8 cellular contexts compared by ENCODE assay signal in genomic region chr17:2595200-2595599, GRCh38. TPM values are rescaled to one million over a fixed set of nuclear protein-coding genes. Genes with fewer than 3 reads are reported as not detected.
DNase-seq lines count a peak whose midpoint lies in the region; ATAC-seq and TF ChIP-seq lines count a peak whose summit lies in the region.

No MANE protein-coding gene starts in this region.

- H3K79me2 ChIP-seq in OCI-LY1 (ENCODE audit: insufficient read depth, low read length): peaks cover 63% of the 10 kb centered on the region

- H3K4me2 ChIP-seq in OCI-LY1 (ENCODE audit: low read length): peak overlapping the region; percentile 80

- peak overlapping the region; percentile 71 for H3K27ac ChIP-seq in OCI-LY1 (ENCODE audit: low read depth, low read length, poor library complexity, severe bottlenecking)
- H3K27ac ChIP-seq in prostate gland: peak overlapping the region; percentile 98 to 99

- no peaks in the 10 kb centered on the region for H3F3A ChIP-seq in OCI-LY1 (ENCODE audit: insufficient read depth, low read length)

- TF ChIP-seq POLR2A in erythroblast (IDR thresholded peaks at IDR 0.05; ENCODE audit: low read length): no peak
- no peak for TF ChIP-seq POLR2A in prostate gland (IDR thresholded peaks at IDR 0.05)

- TF ChIP-seq CTCF in OCI-LY1 (IDR thresholded peaks at IDR 0.05; ENCODE audit: low read length): no peak
- no peak for TF ChIP-seq CTCF in prostate gland (IDR thresholded peaks at IDR 0.05)

- no peaks in the 10 kb centered on the region for H4K20me1 ChIP-seq in OCI-LY1 (ENCODE audit: insufficient read depth, low read length)

- DNase-seq in erythroblast (lab: John Stamatoyannopoulos, UW): peak; percentile 34 to 42
- no peak for DNase-seq in prostate gland (ENCODE audit: low spot score)
- no peak for DNase-seq in amniotic stem cell (lab: John Stamatoyannopoulos, UW)
- DNase-seq in stimulated activated CD4-positive, alpha-beta T cell treated with anti-CD3 and anti-CD28 coated beads, Interleukin-15, amount 100 ng/mL, for 24 hours: no peak

- H3K27me3 ChIP-seq in OCI-LY1 (ENCODE audit: insufficient read depth, low read length): no peaks in the 10 kb centered on the region
- no peaks in the 10 kb centered on the region for H3K27me3 ChIP-seq in prostate gland (replicated peaks; ENCODE audit: insufficient read depth)

- H3K36me3 ChIP-seq in ES-I3 (ENCODE audit: insufficient read depth, low read length): no peaks in the 10 kb centered on the region
- peaks cover 4% of the 10 kb centered on the region for H3K36me3 ChIP-seq in OCI-LY1 (ENCODE audit: insufficient read depth, low read length)
- no peaks in the 10 kb centered on the region for H3K36me3 ChIP-seq in prostate gland

- no peaks in the 10 kb centered on the region for H3K9me2 ChIP-seq in OCI-LY1 (ENCODE audit: low read depth, low read length)

- no peak overlapping the region for H2AFZ ChIP-seq in OCI-LY1 (ENCODE audit: low read length)

- peak overlapping the region; percentile 90 for H3K9ac ChIP-seq in ES-I3 (ENCODE audit: low read depth, low read length)
- peak overlapping the region; percentile 92 for H3K9ac ChIP-seq in OCI-LY1 (ENCODE audit: low read length)

- ATAC-seq in GM21423 (IDR thresholded peaks at IDR 0.05; ENCODE audit: unreplicated experiment): no peak
- no peak for ATAC-seq in HG03460 (IDR thresholded peaks at IDR 0.05; ENCODE audit: unreplicated experiment)

- no peaks in the 10 kb centered on the region for H3K4me1 ChIP-seq in ES-I3 (ENCODE audit: insufficient read depth, low read length)
- peaks cover 42% of the 10 kb centered on the region for H3K4me1 ChIP-seq in OCI-LY1 (ENCODE audit: insufficient read depth, low read length, severe bottlenecking)
- H3K4me1 ChIP-seq in prostate gland (replicated peaks): peaks cover 4% of the 10 kb centered on the region

- H3K9me3 ChIP-seq in ES-I3 (ENCODE audit: control insufficient read depth, insufficient read depth, low read length): no peaks in the 10 kb centered on the region
- no peaks in the 10 kb centered on the region for H3K9me3 ChIP-seq in OCI-LY1 (ENCODE audit: low read length)
- no peaks in the 10 kb centered on the region for H3K9me3 ChIP-seq in prostate gland

- WGBS in prostate gland: 6% methylated on average over 4 of the region's 4 CpGs

- intact Hi-C loops in prostate gland (cut with DNase I): loop anchor here (5.0 kb wide), 1 partner anchor 87 kb away; no protein-coding TSS in a partner anchor

- H3K4me3 ChIP-seq in OCI-LY1 (ENCODE audit: low read depth, low read length, poor library complexity, severe bottlenecking) (peak overlapping the region; percentile 97), prostate gland (peak overlapping the region; percentile 90 to 91)

RNA-seq across cellular contexts. Expression of gene PAFAH1B1, which starts 1.7 kb away (rescaled TPM):
- 10 to 100 TPM; 47.9 to 92.9 TPM for total RNA-seq in prostate gland

Comparison
In these comparisons a context has a peak if more than half of its experiments do, and no peak if none do; other contexts are left out.
1. DNase-seq: peak in erythroblast (2 of 2); none in prostate gland (single experiment), amniotic stem cell (single experiment) and stimulated activated CD4-positive, alpha-beta T cell treated with anti-CD3 and anti-CD28 coated beads, Interleukin-15, amount 100 ng/mL, for 24 hours (single experiment).